In the genomic region with DNA sequence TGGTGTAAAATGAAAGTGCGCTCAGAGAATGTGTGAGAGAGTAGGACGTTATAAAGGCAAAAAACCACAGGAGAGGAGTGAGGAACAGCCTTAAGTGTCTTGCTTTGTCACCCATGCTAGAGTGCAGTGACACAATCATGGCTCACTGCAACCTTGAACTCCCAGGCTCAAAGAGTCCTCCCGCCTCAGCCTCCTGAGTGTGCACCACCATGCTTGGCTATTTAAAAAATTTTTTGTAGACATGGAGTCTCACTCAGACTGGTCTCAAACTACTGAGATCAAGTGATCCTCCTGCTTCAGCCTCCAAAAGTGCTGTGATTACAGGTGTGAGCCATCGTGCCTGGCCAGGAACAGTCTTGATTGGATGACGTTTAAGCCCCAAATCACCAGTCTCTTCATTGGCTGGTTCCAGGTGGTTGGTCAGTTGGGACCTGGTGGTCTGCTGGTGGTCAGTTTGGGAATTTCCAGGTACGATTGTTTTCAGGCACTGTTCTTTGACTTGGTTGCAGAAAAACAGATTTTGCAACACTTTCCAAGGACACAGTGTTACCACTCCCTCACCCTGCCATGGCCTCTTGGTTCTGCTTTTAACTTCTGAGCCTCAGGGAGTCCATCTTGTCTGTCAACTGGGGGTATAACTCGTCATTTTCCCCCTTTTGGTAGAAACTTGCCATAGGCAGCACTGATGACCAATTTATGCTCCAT, we compare ENCODE assay signal across 22 cellular contexts. TPM values are rescaled to one million over a fixed set of nuclear protein-coding genes. Genes with fewer than 3 reads are reported as not detected.
A peak's percentile ranks its signal among the peaks of the same experiment; 100 is the strongest.
DNase-seq lines count a peak whose midpoint lies in the region; ATAC-seq, FAIRE-seq and TF ChIP-seq lines count a peak whose summit lies in the region.
"Had no signal": no experiment of that assay in that cellular context is flagged by ENCODE, and none has a peak within 500 bp of the region (broad histone marks: within the 10 kb centered on the region; RNA-seq: fewer than 3 reads in every experiment).

No MANE protein-coding gene starts in this region.

- TF ChIP-seq POLR2A in K562 (conservative IDR thresholded peaks at IDR 0.05) = no peak
- TF ChIP-seq POLR2A in HepG2 (IDR thresholded peaks at IDR 0.05; ENCODE audit: insufficient read depth in 1 of 2, low read depth in 2 of 2, low read length in 2 of 2) = no peak

- no peaks in the 10 kb centered on the region for H4K20me1 ChIP-seq in K562 (replicated peaks; ENCODE audit: control insufficient read depth, insufficient read depth, low read length)
- no peaks in the 10 kb centered on the region for H4K20me1 ChIP-seq in HepG2 (ENCODE audit: insufficient read depth, low read length)
- H4K20me1 ChIP-seq: BLaER1 had no signal

- intact Hi-C loops in K562 (cut with micrococcal nuclease) = no loop called here
- intact Hi-C loops in HepG2 (cut with micrococcal nuclease; ENCODE audit: unreplicated experiment) = no loop called here

- H3K36me3 Mint-ChIP-seq in neural crest cell (ENCODE audit: low read depth) (no peaks in the 10 kb centered on the region), immature natural killer cell (peaks cover 7 to 14% (median 14%) of the 10 kb centered on the region in 3 donors)

- H3K4me3 Mint-ChIP-seq in neural crest cell = no peak overlapping the region
- H3K4me3 Mint-ChIP-seq in immature natural killer cell = no peak overlapping the region
- H3K4me3 Mint-ChIP-seq: CD14-positive monocyte; CD4-positive, alpha-beta memory T cell; H9 had no signal

- H3K9me3 Mint-ChIP-seq in neural crest cell = no peaks in the 10 kb centered on the region
- no peaks in the 10 kb centered on the region for H3K9me3 Mint-ChIP-seq in immature natural killer cell
- H3K9me3 Mint-ChIP-seq: CD4-positive, alpha-beta memory T cell; H9 had no signal

- no peak for TF ChIP-seq RAD21 in K562 (CRISPR knock-in tag; conservative IDR thresholded peaks at IDR 0.05 in 1 of 2, IDR thresholded peaks at IDR 0.05 in 1 of 2)
- no peak for TF ChIP-seq RAD21 in HepG2 (CRISPR knock-in tag; IDR thresholded peaks at IDR 0.05)

- H2AFZ ChIP-seq in K562 (ENCODE audit: low read depth, low read length) = no peak overlapping the region
- no peak overlapping the region for H2AFZ ChIP-seq in HepG2 (ENCODE audit: low read length)

- H3K27ac Mint-ChIP-seq in neural crest cell (ENCODE audit: unreplicated experiment) = peak overlapping the region; percentile 19
- H3K27ac Mint-ChIP-seq in immature natural killer cell = no peak overlapping the region

- POLR2A ChIA-PET in K562 (lab: Yijun Ruan, JAX) = no interaction called here
- POLR2A ChIA-PET in HepG2 (lab: Yijun Ruan, JAX) = no interaction called here

- ATAC-seq in K562 (no peak), HepG2 (no peak)

- peaks cover 5% of the 10 kb centered on the region for H3K4me1 Mint-ChIP-seq in neural crest cell
- no peaks in the 10 kb centered on the region for H3K4me1 Mint-ChIP-seq in immature natural killer cell
- H3K4me1 Mint-ChIP-seq: CD4-positive, alpha-beta memory T cell had no signal

- no peaks in the 10 kb centered on the region for H3K79me2 ChIP-seq in K562 (ENCODE audit: control insufficient read depth, insufficient read depth, low read length)
- no peaks in the 10 kb centered on the region for H3K79me2 ChIP-seq in HepG2 (ENCODE audit: insufficient read depth, low read length)

- H3K27me3 ChIP-seq in K562 (ENCODE audit: control insufficient read depth in 2 of 2, insufficient read depth in 2 of 2, low read length in 2 of 2) = no peaks in the 10 kb centered on the region; a peak in 1 of 5 replicates
- no peaks in the 10 kb centered on the region for H3K27me3 ChIP-seq in HepG2 (ENCODE audit: control insufficient read depth in 1 of 2, insufficient read depth in 2 of 2, low read length in 2 of 2)
- H3K27me3 ChIP-seq: BLaER1 had no signal

- H3K27ac ChIP-seq in K562 (ENCODE audit: extremely low read depth, low read depth, low read length) (no peak overlapping the region), HepG2 (ENCODE audit: extremely low read length, insufficient read depth, low read length) (no peak overlapping the region)
- H3K27ac ChIP-seq: BLaER1 had no signal

- DNase-seq in NOMO-1 treated with DMSO at 0.1 percent for 48 hours (lab: John Stamatoyannopoulos, UW; ENCODE audit: unreplicated experiment) = peak; percentile 11
- no peak for DNase-seq in NOMO-1 (lab: John Stamatoyannopoulos, UW; ENCODE audit: unreplicated experiment in 2 of 2)
- no peak for DNase-seq in K562 (ENCODE audit: extremely low read depth in 1 of 4, low spot score in 3 of 4)
- no peak for DNase-seq in HepG2 (ENCODE audit: low spot score)
- DNase-seq in neural crest cell (ENCODE audit: low read depth, low spot score) = no peak
- no peak for DNase-seq in NCI-H1105 (lab: John Stamatoyannopoulos, UW)
- DNase-seq in RCC 7860 (ENCODE audit: low spot score) = no peak
- no peak for DNase-seq in immature natural killer cell
- DNase-seq: 8988T; CD4-positive, alpha-beta memory T cell; DMS153; DMS79; GDM1; H9 had no signal

- H3K4me1 ChIP-seq in K562 (replicated peaks in 1 of 2; ENCODE audit: control insufficient read depth in 2 of 2, insufficient read depth in 2 of 2, low read length in 2 of 2) (no peaks in the 10 kb centered on the region; a peak in 1 of 5 replicates), HepG2 (ENCODE audit: insufficient read depth, low read length) (peaks cover 48% of the 10 kb centered on the region)
- H3K4me1 ChIP-seq: BLaER1 had no signal

- H3K36me3 ChIP-seq in K562 (ENCODE audit: control insufficient read depth, insufficient read depth, low read length) = peaks cover 15% of the 10 kb centered on the region
- H3K36me3 ChIP-seq in HepG2 (replicated peaks in 1 of 2; ENCODE audit: control insufficient read depth in 1 of 2, insufficient read depth in 2 of 2, low read length in 2 of 2) = no peaks in the 10 kb centered on the region

- in situ Hi-C loops in K562 (cut with MboI) = no loop called here
- in situ Hi-C loops in HepG2 (cut with HindIII; ENCODE audit: extremely low pct_ligation_motif_present, low pct_unique_long_range_greater_than_20kb) = no loop called here

- H3K27me3 Mint-ChIP-seq in neural crest cell (ENCODE audit: low read depth) (no peaks in the 10 kb centered on the region), immature natural killer cell (ENCODE audit: low read depth in 3 of 3) (no peaks in the 10 kb centered on the region)
- H3K27me3 Mint-ChIP-seq: CD4-positive, alpha-beta memory T cell had no signal

- CTCF ChIA-PET in K562 (lab: Yijun Ruan, JAX; ENCODE audit: low intra/inter-chr PET ratio) = interaction anchor here (0.7 kb wide), 1 partner anchor 231 kb away, joined by 4 read pairs; no protein-coding TSS in a partner anchor
- CTCF ChIA-PET in HepG2 (lab: Yijun Ruan, JAX; ENCODE audit: low intra/inter-chr PET ratio, low total read pairs) = no interaction called here

- no TSS peak for BruUV-seq in K562 (replicated peaks; lab: Mats Ljungman, UMichigan)
- no TSS peak for BruUV-seq in HepG2 (replicated peaks; lab: Mats Ljungman, UMichigan)

- H3K9ac ChIP-seq in K562 (ENCODE audit: insufficient read depth in 1 of 2, low read depth in 2 of 2, low read length in 2 of 2) = no peak overlapping the region
- H3K9ac ChIP-seq in HepG2 (ENCODE audit: insufficient read depth, low read depth, low read length) = no peak overlapping the region
- H3K9ac ChIP-seq: BLaER1 had no signal

- TF ChIP-seq EP300 in K562 (IDR thresholded peaks at IDR 0.05; ENCODE audit: low read length) (no peak), HepG2 (IDR thresholded peaks at IDR 0.05; ENCODE audit: low read depth in 2 of 2, low read length in 2 of 2) (no peak; a peak in 1 of 4 replicates), HepG2 (CRISPR knock-in tag; IDR thresholded peaks at IDR 0.05; ENCODE audit: borderline replicate concordance) (no peak)

- FAIRE-seq in K562 (lab: Jason Lieb, UNC) (peak; percentile 15), HepG2 (lab: Jason Lieb, UNC) (no peak), RCC 7860 (lab: Jason Lieb, UNC) (no peak)
- FAIRE-seq: GM19239, H1 had no signal

- no peaks in the 10 kb centered on the region for H3K9me3 ChIP-seq in K562 (replicated peaks; ENCODE audit: control insufficient read depth, insufficient read depth, low read depth, low read length)
- H3K9me3 ChIP-seq in HepG2 (ENCODE audit: low read length) = no peaks in the 10 kb centered on the region
- H3K9me3 ChIP-seq: BLaER1 had no signal

- no peak for TF ChIP-seq CTCF in K562 (IDR thresholded peaks at IDR 0.05 in 2 of 3, conservative IDR thresholded peaks at IDR 0.05 in 1 of 3; ENCODE audit: insufficient read depth in 2 of 3, low read depth in 1 of 3, low read length in 3 of 3)
- no peak for TF ChIP-seq CTCF in HepG2 (CRISPR knock-in tag; IDR thresholded peaks at IDR 0.05)
- no peak for TF ChIP-seq CTCF in neural crest cell (conservative IDR thresholded peaks at IDR 0.05)

- H3K4me2 ChIP-seq in K562 (ENCODE audit: insufficient read depth, low read length) (no peak overlapping the region), HepG2 (ENCODE audit: low read depth, low read length) (no peak overlapping the region)
- H3K4me2 ChIP-seq: BLaER1 had no signal

- H3K9me1 ChIP-seq in K562 (ENCODE audit: control insufficient read depth, insufficient read depth, low read length) = no peaks in the 10 kb centered on the region

- no peak overlapping the region for H3K4me3 ChIP-seq in K562
- no peak overlapping the region for H3K4me3 ChIP-seq in HepG2 (replicated peaks in 1 of 3; ENCODE audit: insufficient read depth in 1 of 3, low read depth in 2 of 3, low read length in 3 of 3)
- H3K4me3 ChIP-seq: BLaER1 had no signal

- WGBS in K562 (ENCODE audit: insufficient coverage, low coverage, missing lambda C conversion rate) = 32% methylated on average over 7 of the region's 7 CpGs
- WGBS in HepG2 (ENCODE audit: low lambda C conversion rate) = 81% methylated on average over 7 of the region's 7 CpGs

RNA-seq across cellular contexts. Expression of a gene that starts 21.2 kb away (rescaled TPM):
- 15.8 and 23.4 TPM in 2 replicates for total RNA-seq in K562 (2011; cell fraction: chromatin; rRNA removed; ENCODE audit: low replicate concordance)
- total RNA-seq in K562 (2011; cell fraction: nucleolus; rRNA removed) = 15.8 and 17.8 TPM in 2 replicates
- total RNA-seq in K562 (2011; cell fraction: nucleoplasm; rRNA removed) = 20.2 and 22.6 TPM in 2 replicates
- total RNA-seq in K562 (2014; rRNA removed) = 12.7 and 15.9 TPM in 2 replicates
- 17.5 and 19.9 TPM in 2 replicates for total RNA-seq in K562 (2014; rRNA removed; fragmentation: Illumina TruSeq; extraction: Trizol)
- total RNA-seq in K562 (2015; rRNA removed; fragmentation: Illumina TruSeq; extraction: Trizol) = 12.7 and 14.9 TPM in 2 replicates
- 15.3 and 17.1 TPM in 2 replicates for total RNA-seq in K562 (2021)
- polyA plus RNA-seq in K562 (2011; rRNA removed) = 9.9 and 12.2 TPM in 2 replicates
- polyA plus RNA-seq in K562 (2011; cell fraction: cytosol; rRNA removed) = 9.1 and 9.7 TPM in 2 replicates
- 9.8 and 13.9 TPM in 2 replicates for polyA plus RNA-seq in K562 (2011; cell fraction: nucleus; rRNA removed)
- 5.7 and 9.4 TPM in 2 replicates for polyA plus RNA-seq in K562 (2012)
- polyA plus RNA-seq in K562 (2014; fragmentation: Illumina TruSeq; extraction: Trizol) = 17.8 and 18.0 TPM in 2 replicates
- 1 to 10 TPM; 4.3 to 4.9 TPM for polyA plus RNA-seq in K562 (2014; fragmentation: Nextera tagmentation; extraction: Ambion mirVana)
- polyA plus RNA-seq in K562 (2014; rRNA removed) = 12.8 and 15.7 TPM in 2 replicates
- polyA minus RNA-seq in K562 (2011; rRNA and poly(A)+ RNA removed) = 9.1 and 13.2 TPM in 2 replicates
- 4.6 and 9.5 TPM in 2 replicates for polyA minus RNA-seq in K562 (2011; cell fraction: cytosol; rRNA and poly(A)+ RNA removed)
- 8.1 and 13.4 TPM in 2 replicates for polyA minus RNA-seq in K562 (2011; cell fraction: nucleus; rRNA and poly(A)+ RNA removed)
- 12.7 and 16.4 TPM in 2 replicates for total RNA-seq in HepG2 (2016; rRNA removed; fragmentation: Illumina TruSeq; extraction: Trizol)
- 2.8 and 3.5 TPM in 2 replicates for total RNA-seq in HepG2 (2016; cell fraction: cytosol; rRNA removed; fragmentation: Illumina TruSeq; extraction: Trizol; ENCODE audit: low read depth)
- total RNA-seq in HepG2 (2016; cell fraction: insoluble cytoplasmic fraction; rRNA removed; fragmentation: Illumina TruSeq; extraction: Trizol) = 7.2 and 17.7 TPM in 2 replicates
- total RNA-seq in HepG2 (2016; cell fraction: membrane; rRNA removed; fragmentation: Illumina TruSeq; extraction: Trizol) = 6.4 and 6.5 TPM in 2 replicates
- 15.5 and 21.3 TPM in 2 replicates for total RNA-seq in HepG2 (2016; cell fraction: nucleus; rRNA removed; fragmentation: Illumina TruSeq; extraction: Trizol)
- polyA plus RNA-seq in HepG2 (2011; rRNA removed) = 9.7 and 10.7 TPM in 2 replicates
- 9.2 and 11.3 TPM in 2 replicates for polyA plus RNA-seq in HepG2 (2011; cell fraction: cytosol; rRNA removed)
- polyA plus RNA-seq in HepG2 (2011; cell fraction: nucleus; rRNA removed) = 9.2 and 9.3 TPM in 2 replicates
- polyA plus RNA-seq in HepG2 (2012) = 8.3 and 11.2 TPM in 2 replicates
- 3.0 and 3.1 TPM in 2 replicates for polyA plus RNA-seq in HepG2 (2016; cell fraction: cytosol; fragmentation: Illumina TruSeq; extraction: Trizol; ENCODE audit: low read depth)
- polyA plus RNA-seq in HepG2 (2016; cell fraction: insoluble cytoplasmic fraction; fragmentation: Illumina TruSeq; extraction: Trizol; ENCODE audit: low read depth) = 8.7 and 9.3 TPM in 2 replicates
- polyA plus RNA-seq in HepG2 (2016; cell fraction: membrane; fragmentation: Illumina TruSeq; extraction: Trizol; ENCODE audit: low read depth) = 3.3 and 4.6 TPM in 2 replicates
- 19.3 and 27.3 TPM in 2 replicates for polyA plus RNA-seq in HepG2 (2016; cell fraction: nucleus; fragmentation: Illumina TruSeq; extraction: Trizol; ENCODE audit: insufficient read depth, low read depth)
- 7.9 and 10.5 TPM in 2 replicates for polyA minus RNA-seq in HepG2 (2011; rRNA and poly(A)+ RNA removed; ENCODE audit: low replicate concordance)
- 4.6 and 5.8 TPM in 2 replicates for polyA minus RNA-seq in HepG2 (2011; cell fraction: cytosol; rRNA and poly(A)+ RNA removed)
- polyA minus RNA-seq in HepG2 (2011; cell fraction: nucleus; rRNA and poly(A)+ RNA removed) = 8.2 and 11.4 TPM in 2 replicates
- total RNA-seq in neural crest cell = 16.1 and 16.8 TPM in 2 replicates
- polyA plus RNA-seq in immature natural killer cell = 1 to 10 TPM in 2 of 3 donors, under 1 TPM in 1; 0.34 to 7.2 (median 5.9) TPM

RNA-seq across cellular contexts. Expression of a gene that starts 24.6 kb away (rescaled TPM):
- not detected in 2 replicates for total RNA-seq in K562 (2011; cell fraction: chromatin; rRNA removed; ENCODE audit: low replicate concordance)
- not detected in 2 replicates for total RNA-seq in K562 (2011; cell fraction: nucleolus; rRNA removed)
- not detected in 2 replicates for total RNA-seq in K562 (2011; cell fraction: nucleoplasm; rRNA removed)
- total RNA-seq in K562 (2014; rRNA removed) (not detected in 2 replicates), K562 (2014; rRNA removed; fragmentation: Illumina TruSeq; extraction: Trizol) (not detected in 2 replicates), K562 (2015; rRNA removed; fragmentation: Illumina TruSeq; extraction: Trizol) (not detected in 2 replicates), K562 (2021) (8.0 and 8.7 TPM in 2 replicates), HepG2 (2016; rRNA removed; fragmentation: Illumina TruSeq; extraction: Trizol) (204 and 387 TPM in 2 replicates), neural crest cell (not detected in 2 replicates)
- polyA plus RNA-seq in K562 (2011; rRNA removed) (not detected in 2 replicates), K562 (2014; fragmentation: Illumina TruSeq; extraction: Trizol) (not detected in 2 replicates), K562 (2014; fragmentation: Nextera tagmentation; extraction: Ambion mirVana) (under 1 TPM in 1 of 2 experiments, not detected in 1; 0.04 TPM), K562 (2014; rRNA removed) (not detected in 2 replicates), HepG2 (2011; rRNA removed) (524 and 697 TPM in 2 replicates), immature natural killer cell (not detected)
- polyA plus RNA-seq in K562 (2011; cell fraction: cytosol; rRNA removed) = not detected in 2 replicates
- polyA plus RNA-seq in K562 (2011; cell fraction: nucleus; rRNA removed) = 0.13 TPM in 1 of 2 replicates, not detected in the other
- 0.03 TPM in 1 of 2 replicates, not detected in the other for polyA plus RNA-seq in K562 (2012)
- not detected in 2 replicates for polyA minus RNA-seq in K562 (2011; rRNA and poly(A)+ RNA removed)
- 6.0 TPM in 1 of 2 replicates, not detected in the other for polyA minus RNA-seq in K562 (2011; cell fraction: cytosol; rRNA and poly(A)+ RNA removed)
- polyA minus RNA-seq in K562 (2011; cell fraction: nucleus; rRNA and poly(A)+ RNA removed) = not detected in 2 replicates
- total RNA-seq in HepG2 (2016; cell fraction: cytosol; rRNA removed; fragmentation: Illumina TruSeq; extraction: Trizol; ENCODE audit: low read depth) = 101 and 104 TPM in 2 replicates
- 212 and 406 TPM in 2 replicates for total RNA-seq in HepG2 (2016; cell fraction: insoluble cytoplasmic fraction; rRNA removed; fragmentation: Illumina TruSeq; extraction: Trizol)
- total RNA-seq in HepG2 (2016; cell fraction: membrane; rRNA removed; fragmentation: Illumina TruSeq; extraction: Trizol) = 87.2 and 95.2 TPM in 2 replicates
- 285 and 296 TPM in 2 replicates for total RNA-seq in HepG2 (2016; cell fraction: nucleus; rRNA removed; fragmentation: Illumina TruSeq; extraction: Trizol)
- polyA plus RNA-seq in HepG2 (2011; cell fraction: cytosol; rRNA removed) = 453 and 910 TPM in 2 replicates
- polyA plus RNA-seq in HepG2 (2011; cell fraction: nucleus; rRNA removed) = 156 and 249 TPM in 2 replicates
- polyA plus RNA-seq in HepG2 (2012) = 146 and 552 TPM in 2 replicates
- polyA plus RNA-seq in HepG2 (2016; cell fraction: cytosol; fragmentation: Illumina TruSeq; extraction: Trizol; ENCODE audit: low read depth) = 90.8 and 96.3 TPM in 2 replicates
- polyA plus RNA-seq in HepG2 (2016; cell fraction: insoluble cytoplasmic fraction; fragmentation: Illumina TruSeq; extraction: Trizol; ENCODE audit: low read depth) = 197 and 222 TPM in 2 replicates
- polyA plus RNA-seq in HepG2 (2016; cell fraction: membrane; fragmentation: Illumina TruSeq; extraction: Trizol; ENCODE audit: low read depth) = 71.5 and 78.8 TPM in 2 replicates
- polyA plus RNA-seq in HepG2 (2016; cell fraction: nucleus; fragmentation: Illumina TruSeq; extraction: Trizol; ENCODE audit: insufficient read depth, low read depth) = 495 and 512 TPM in 2 replicates
- polyA minus RNA-seq in HepG2 (2011; rRNA and poly(A)+ RNA removed; ENCODE audit: low replicate concordance) = 0.77 and 754 TPM in 2 replicates
- 250 and 368 TPM in 2 replicates for polyA minus RNA-seq in HepG2 (2011; cell fraction: cytosol; rRNA and poly(A)+ RNA removed)
- polyA minus RNA-seq in HepG2 (2011; cell fraction: nucleus; rRNA and poly(A)+ RNA removed) = 79.4 and 147 TPM in 2 replicates
- total RNA-seq: A673; CD4-positive, alpha-beta memory T cell; Daoy; H1; H9; HT-29 had no signal
- polyA plus RNA-seq: AG04450; CD4-positive, alpha-beta memory T cell; H1 had no signal

RNA-seq across cellular contexts. Expression of a gene that starts 29.5 kb away (rescaled TPM):
- 0.07 and 0.09 TPM in 2 replicates for total RNA-seq in K562 (2011; cell fraction: chromatin; rRNA removed; ENCODE audit: low replicate concordance)
- under 0.01 and 0.13 TPM in 2 replicates for total RNA-seq in K562 (2011; cell fraction: nucleolus; rRNA removed)
- total RNA-seq in K562 (2011; cell fraction: nucleoplasm; rRNA removed) = not detected in 2 replicates
- total RNA-seq in K562 (2014; rRNA removed) = not detected in 2 replicates
- total RNA-seq in K562 (2014; rRNA removed; fragmentation: Illumina TruSeq; extraction: Trizol) = not detected in 2 replicates
- total RNA-seq in K562 (2015; rRNA removed; fragmentation: Illumina TruSeq; extraction: Trizol) = not detected in 2 replicates
- total RNA-seq in K562 (2021) = not detected in 2 replicates
- polyA plus RNA-seq in K562 (2011; rRNA removed) = 0.01 TPM in 2 replicates
- not detected in 2 replicates for polyA plus RNA-seq in K562 (2011; cell fraction: cytosol; rRNA removed)
- 0.01 and 0.03 TPM in 2 replicates for polyA plus RNA-seq in K562 (2011; cell fraction: nucleus; rRNA removed)
- polyA plus RNA-seq in K562 (2012) = not detected in 2 replicates
- 0.03 TPM in 1 of 2 replicates, not detected in the other for polyA plus RNA-seq in K562 (2014; fragmentation: Illumina TruSeq; extraction: Trizol)
- polyA plus RNA-seq in K562 (2014; fragmentation: Nextera tagmentation; extraction: Ambion mirVana) = not detected
- not detected in 2 replicates for polyA plus RNA-seq in K562 (2014; rRNA removed)
- 0.06 TPM in 1 of 2 replicates, not detected in the other for polyA minus RNA-seq in K562 (2011; rRNA and poly(A)+ RNA removed)
- polyA minus RNA-seq in K562 (2011; cell fraction: cytosol; rRNA and poly(A)+ RNA removed) = not detected in 2 replicates
- not detected in 2 replicates for polyA minus RNA-seq in K562 (2011; cell fraction: nucleus; rRNA and poly(A)+ RNA removed)
- 0.02 TPM in 1 of 2 replicates, not detected in the other for total RNA-seq in HepG2 (2016; rRNA removed; fragmentation: Illumina TruSeq; extraction: Trizol)
- total RNA-seq in HepG2 (2016; cell fraction: cytosol; rRNA removed; fragmentation: Illumina TruSeq; extraction: Trizol; ENCODE audit: low read depth) = not detected in 2 replicates
- total RNA-seq in HepG2 (2016; cell fraction: insoluble cytoplasmic fraction; rRNA removed; fragmentation: Illumina TruSeq; extraction: Trizol) = 0.02 TPM in 1 of 2 replicates, not detected in the other
- 0.03 TPM in 1 of 2 replicates, not detected in the other for total RNA-seq in HepG2 (2016; cell fraction: membrane; rRNA removed; fragmentation: Illumina TruSeq; extraction: Trizol)
- total RNA-seq in HepG2 (2016; cell fraction: nucleus; rRNA removed; fragmentation: Illumina TruSeq; extraction: Trizol) = 0.06 TPM in 1 of 2 replicates, not detected in the other
- 0.01 TPM in 1 of 2 replicates, not detected in the other for polyA plus RNA-seq in HepG2 (2011; rRNA removed)
- polyA plus RNA-seq in HepG2 (2011; cell fraction: cytosol; rRNA removed) = 0.01 TPM in 1 of 2 replicates, not detected in the other
- polyA plus RNA-seq in HepG2 (2011; cell fraction: nucleus; rRNA removed) = not detected in 2 replicates
- polyA plus RNA-seq in HepG2 (2012) = 0.03 TPM in 2 replicates
- polyA plus RNA-seq in HepG2 (2016; cell fraction: cytosol; fragmentation: Illumina TruSeq; extraction: Trizol; ENCODE audit: low read depth) = not detected in 2 replicates
- polyA plus RNA-seq in HepG2 (2016; cell fraction: insoluble cytoplasmic fraction; fragmentation: Illumina TruSeq; extraction: Trizol; ENCODE audit: low read depth) = not detected in 2 replicates
- polyA plus RNA-seq in HepG2 (2016; cell fraction: membrane; fragmentation: Illumina TruSeq; extraction: Trizol; ENCODE audit: low read depth) = not detected in 2 replicates
- polyA plus RNA-seq in HepG2 (2016; cell fraction: nucleus; fragmentation: Illumina TruSeq; extraction: Trizol; ENCODE audit: insufficient read depth, low read depth) = not detected in 2 replicates
- polyA minus RNA-seq in HepG2 (2011; rRNA and poly(A)+ RNA removed; ENCODE audit: low replicate concordance) = not detected in 2 replicates
- polyA minus RNA-seq in HepG2 (2011; cell fraction: cytosol; rRNA and poly(A)+ RNA removed) = not detected in 2 replicates
- not detected in 2 replicates for polyA minus RNA-seq in HepG2 (2011; cell fraction: nucleus; rRNA and poly(A)+ RNA removed)
- total RNA-seq in neural crest cell = not detected in 2 replicates
- not detected for polyA plus RNA-seq in immature natural killer cell
- total RNA-seq: A673; CD4-positive, alpha-beta memory T cell; Daoy; H1; H9; HT-29 had no signal
- polyA plus RNA-seq: AG04450; CD14-positive monocyte; CD4-positive, alpha-beta memory T cell had no signal

RNA-seq across cellular contexts. Expression of a gene that starts 33.3 kb away (rescaled TPM):
- not detected in 2 replicates for total RNA-seq in K562 (2011; cell fraction: chromatin; rRNA removed; ENCODE audit: low replicate concordance)
- total RNA-seq in K562 (2011; cell fraction: nucleolus; rRNA removed) = not detected in 2 replicates
- total RNA-seq in K562 (2011; cell fraction: nucleoplasm; rRNA removed) = not detected in 2 replicates
- total RNA-seq in K562 (2014; rRNA removed) (not detected in 2 replicates), K562 (2014; rRNA removed; fragmentation: Illumina TruSeq; extraction: Trizol) (not detected in 2 replicates), K562 (2015; rRNA removed; fragmentation: Illumina TruSeq; extraction: Trizol) (not detected in 2 replicates), K562 (2021) (not detected in 2 replicates), HepG2 (2016; rRNA removed; fragmentation: Illumina TruSeq; extraction: Trizol) (29.5 and 50.5 TPM in 2 replicates), neural crest cell (not detected in 2 replicates)
- polyA plus RNA-seq in K562 (2011; rRNA removed) (not detected in 2 replicates), K562 (2014; fragmentation: Illumina TruSeq; extraction: Trizol) (not detected in 2 replicates), K562 (2014; fragmentation: Nextera tagmentation; extraction: Ambion mirVana) (under 1 TPM in 1 of 2 experiments, not detected in 1; 0.07 TPM), K562 (2014; rRNA removed) (not detected in 2 replicates), HepG2 (2011; rRNA removed) (107 and 123 TPM in 2 replicates), immature natural killer cell (not detected)
- 0.25 TPM in 1 of 2 replicates, not detected in the other for polyA plus RNA-seq in K562 (2011; cell fraction: cytosol; rRNA removed)
- polyA plus RNA-seq in K562 (2011; cell fraction: nucleus; rRNA removed) = not detected in 2 replicates
- polyA plus RNA-seq in K562 (2012) = not detected in 2 replicates
- not detected in 2 replicates for polyA minus RNA-seq in K562 (2011; rRNA and poly(A)+ RNA removed)
- not detected in 2 replicates for polyA minus RNA-seq in K562 (2011; cell fraction: cytosol; rRNA and poly(A)+ RNA removed)
- polyA minus RNA-seq in K562 (2011; cell fraction: nucleus; rRNA and poly(A)+ RNA removed) = not detected in 2 replicates
- total RNA-seq in HepG2 (2016; cell fraction: cytosol; rRNA removed; fragmentation: Illumina TruSeq; extraction: Trizol; ENCODE audit: low read depth) = 12.5 and 12.9 TPM in 2 replicates
- 30.8 and 52.5 TPM in 2 replicates for total RNA-seq in HepG2 (2016; cell fraction: insoluble cytoplasmic fraction; rRNA removed; fragmentation: Illumina TruSeq; extraction: Trizol)
- 17.8 and 19.1 TPM in 2 replicates for total RNA-seq in HepG2 (2016; cell fraction: membrane; rRNA removed; fragmentation: Illumina TruSeq; extraction: Trizol)
- total RNA-seq in HepG2 (2016; cell fraction: nucleus; rRNA removed; fragmentation: Illumina TruSeq; extraction: Trizol) = 41.5 and 48.6 TPM in 2 replicates
- polyA plus RNA-seq in HepG2 (2011; cell fraction: cytosol; rRNA removed) = 94.0 and 130 TPM in 2 replicates
- polyA plus RNA-seq in HepG2 (2011; cell fraction: nucleus; rRNA removed) = 62.2 and 82.7 TPM in 2 replicates
- polyA plus RNA-seq in HepG2 (2012) = 33.5 and 49.7 TPM in 2 replicates
- 10.7 and 12.1 TPM in 2 replicates for polyA plus RNA-seq in HepG2 (2016; cell fraction: cytosol; fragmentation: Illumina TruSeq; extraction: Trizol; ENCODE audit: low read depth)
- polyA plus RNA-seq in HepG2 (2016; cell fraction: insoluble cytoplasmic fraction; fragmentation: Illumina TruSeq; extraction: Trizol; ENCODE audit: low read depth) = 25.0 and 25.5 TPM in 2 replicates
- 10.2 and 13.0 TPM in 2 replicates for polyA plus RNA-seq in HepG2 (2016; cell fraction: membrane; fragmentation: Illumina TruSeq; extraction: Trizol; ENCODE audit: low read depth)
- polyA plus RNA-seq in HepG2 (2016; cell fraction: nucleus; fragmentation: Illumina TruSeq; extraction: Trizol; ENCODE audit: insufficient read depth, low read depth) = 77.3 and 85.6 TPM in 2 replicates
- polyA minus RNA-seq in HepG2 (2011; rRNA and poly(A)+ RNA removed; ENCODE audit: low replicate concordance) = 45.3 TPM in 1 of 2 replicates, not detected in the other
- polyA minus RNA-seq in HepG2 (2011; cell fraction: cytosol; rRNA and poly(A)+ RNA removed) = 27.7 and 38.2 TPM in 2 replicates
- polyA minus RNA-seq in HepG2 (2011; cell fraction: nucleus; rRNA and poly(A)+ RNA removed) = 22.4 and 28.3 TPM in 2 replicates
- total RNA-seq: A673; CD4-positive, alpha-beta memory T cell; Daoy; H1; H9; HT-29 had no signal
- polyA plus RNA-seq: AG04450; CD14-positive monocyte; CD4-positive, alpha-beta memory T cell had no signal

Comparison
In these comparisons a context has a peak if more than half of its experiments do, and no peak if none do; other contexts are left out.
1. RNA of a gene that starts 24.6 kb away (total RNA-seq): 87.2 to 406 TPM in HepG2; 8.0 to 8.7 TPM in K562 and not detected in neural crest cell; every median in the first group is over 4 times any median in the second.